9 cellular contexts compared by ENCODE assay signal in genomic region chr3:122562923-122563716, GRCh38. TPM values are rescaled to one million over a fixed set of nuclear protein-coding genes. Genes with fewer than 3 reads are reported as not detected.
DNase-seq lines count a peak whose midpoint lies in the region; ATAC-seq and TF ChIP-seq lines count a peak whose summit lies in the region.
"Had no signal": no experiment of that assay in that cellular context is flagged by ENCODE, and none has a peak within 500 bp of the region (broad histone marks: within the 10 kb centered on the region; RNA-seq: fewer than 3 reads in every experiment).

No MANE protein-coding gene starts in this region.

- H3K9ac ChIP-seq in mucosa of rectum (ENCODE audit: low read depth in 1 of 2, low read length in 2 of 2) = peak overlapping the region; percentile 71 to 92

- H3K36me3 Mint-ChIP-seq in stimulated activated naive CD8-positive, alpha-beta T cell treated with anti-CD3 and anti-CD28 coated beads, Interleukin-15, Interleukin-2, amounts not matched to agents 100 ng/mL and 50 ng/mL, for 24 hours (ENCODE audit: low read depth) = peaks cover 56% of the 10 kb centered on the region
- no peaks in the 10 kb centered on the region for H3K36me3 Mint-ChIP-seq in glutamatergic neuron (ENCODE audit: unreplicated experiment)

- intact Hi-C loops in breast epithelium (cut with DNase I; ENCODE audit: low total_unique reads) = no loop called here

- H3K36me3 ChIP-seq in breast epithelium (no peaks in the 10 kb centered on the region), mucosa of rectum (ENCODE audit: control insufficient read depth in 2 of 2, insufficient read depth in 2 of 2, low read length in 2 of 2) (peaks cover 17 to 20% of the 10 kb centered on the region in 2 donors)

- no peak for ATAC-seq in stimulated activated naive CD8-positive, alpha-beta T cell treated with anti-CD3 and anti-CD28 coated beads, Interleukin-15, Interleukin-2, amounts not matched to agents 100 U/mL and 50 U/mL, for 24 hours
- ATAC-seq in GM21737 (IDR thresholded peaks at IDR 0.05; ENCODE audit: unreplicated experiment) = no peak
- ATAC-seq in GM18502 (IDR thresholded peaks at IDR 0.05; ENCODE audit: poor library complexity, unreplicated experiment) = no peak

- H3K27ac ChIP-seq in breast epithelium = peak overlapping the region; percentile 93
- H3K27ac ChIP-seq in mucosa of rectum (ENCODE audit: low read depth in 2 of 2, low read length in 2 of 2) = peak overlapping the region; percentile 92 to 93

- H3K27ac Mint-ChIP-seq in stimulated activated naive CD8-positive, alpha-beta T cell treated with anti-CD3 and anti-CD28 coated beads, Interleukin-15, Interleukin-2, amounts not matched to agents 100 ng/mL and 50 ng/mL, for 24 hours = peak overlapping the region; percentile 99
- no peak overlapping the region for H3K27ac Mint-ChIP-seq in glutamatergic neuron (ENCODE audit: unreplicated experiment)

- H3K4me3 ChIP-seq in breast epithelium (peak overlapping the region; percentile 71 to 86 (median 77)), mucosa of rectum (ENCODE audit: low read length in 2 of 2) (peak overlapping the region; percentile 85 to 89)

- H3K4me3 Mint-ChIP-seq in stimulated activated naive CD8-positive, alpha-beta T cell treated with anti-CD3 and anti-CD28 coated beads, Interleukin-15, Interleukin-2, amounts not matched to agents 100 ng/mL and 50 ng/mL, for 24 hours = peak overlapping the region; percentile 92
- H3K4me3 Mint-ChIP-seq in glutamatergic neuron (ENCODE audit: unreplicated experiment) = no peak overlapping the region

- DNase-seq in stimulated activated naive CD8-positive, alpha-beta T cell treated with anti-CD3 and anti-CD28 coated beads, Interleukin-15, Interleukin-2, amounts not matched to agents 100 U/mL and 50 U/mL, for 24 hours = no peak
- DNase-seq in breast epithelium (ENCODE audit: low spot score in 2 of 2) (no peak), glutamatergic neuron (no peak), SHP77 treated with DMSO at 0.1 percent for 48 hours (lab: John Stamatoyannopoulos, UW) (no peak)
- DNase-seq: NCI-H2029 had no signal

- peaks cover 68% of the 10 kb centered on the region for H3K4me1 Mint-ChIP-seq in stimulated activated naive CD8-positive, alpha-beta T cell treated with anti-CD3 and anti-CD28 coated beads, Interleukin-15, Interleukin-2, amounts not matched to agents 100 ng/mL and 50 ng/mL, for 24 hours (ENCODE audit: low read depth)
- H3K4me1 Mint-ChIP-seq in glutamatergic neuron (ENCODE audit: low read depth, unreplicated experiment) = no peaks in the 10 kb centered on the region

- H3K4me1 ChIP-seq in breast epithelium = peaks cover 0 to 9% of the 10 kb centered on the region in 2 donors
- peaks cover 4 to 9% of the 10 kb centered on the region in 2 donors for H3K4me1 ChIP-seq in mucosa of rectum (ENCODE audit: control insufficient read depth in 2 of 2, insufficient read depth in 2 of 2, low read length in 2 of 2)

- H3K27me3 ChIP-seq in breast epithelium = no peaks in the 10 kb centered on the region
- no peaks in the 10 kb centered on the region for H3K27me3 ChIP-seq in mucosa of rectum (ENCODE audit: control insufficient read depth in 2 of 2, insufficient read depth in 2 of 2, low read length in 2 of 2)

- TF ChIP-seq POLR2A in breast epithelium (IDR thresholded peaks at IDR 0.05) = no peak

- H3K9me3 ChIP-seq in breast epithelium (no peaks in the 10 kb centered on the region), mucosa of rectum (ENCODE audit: control insufficient read depth in 2 of 2, low read length in 2 of 2) (no peaks in the 10 kb centered on the region)

- no peaks in the 10 kb centered on the region for H3K27me3 Mint-ChIP-seq in stimulated activated naive CD8-positive, alpha-beta T cell treated with anti-CD3 and anti-CD28 coated beads, Interleukin-15, Interleukin-2, amounts not matched to agents 100 ng/mL and 50 ng/mL, for 24 hours
- peaks cover 7% of the 10 kb centered on the region for H3K27me3 Mint-ChIP-seq in glutamatergic neuron (ENCODE audit: unreplicated experiment)

- H3K9me3 Mint-ChIP-seq in stimulated activated naive CD8-positive, alpha-beta T cell treated with anti-CD3 and anti-CD28 coated beads, Interleukin-15, Interleukin-2, amounts not matched to agents 100 ng/mL and 50 ng/mL, for 24 hours = no peaks in the 10 kb centered on the region
- H3K9me3 Mint-ChIP-seq in glutamatergic neuron (ENCODE audit: unreplicated experiment) = peaks cover 2% of the 10 kb centered on the region

- no peak for TF ChIP-seq CTCF in breast epithelium (IDR thresholded peaks at IDR 0.05)
- TF ChIP-seq CTCF in glutamatergic neuron (IDR thresholded peaks at IDR 0.05; ENCODE audit: partially characterized antibody, unreplicated experiment) = no peak

RNA-seq across cellular contexts. Expression of gene PARP9, which starts 1.0 kb away (rescaled TPM):
- total RNA-seq in breast epithelium = 10 to 100 TPM; 17.4 to 55.1 (median 39.7) TPM
- 0.27 TPM for total RNA-seq in glutamatergic neuron (ENCODE audit: unreplicated experiment)

RNA-seq across cellular contexts. Expression of gene DTX3L, which starts 1.0 kb away (rescaled TPM):
- total RNA-seq in breast epithelium (10 to 100 TPM; 19.0 to 30.1 (median 29.2) TPM), glutamatergic neuron (ENCODE audit: unreplicated experiment) (0.20 TPM)

RNA-seq across cellular contexts. Expression of gene PARP15, which starts 14.3 kb away (rescaled TPM):
- total RNA-seq in breast epithelium (1 to 10 TPM; 2.9 to 5.6 (median 5.4) TPM), glutamatergic neuron (ENCODE audit: unreplicated experiment) (0.29 TPM)

RNA-seq across cellular contexts. Expression of gene KPNA1, which starts 48.4 kb away (rescaled TPM):
- total RNA-seq in breast epithelium = 10 to 100 TPM; 40.3 to 51.7 (median 42.4) TPM
- 86.1 TPM for total RNA-seq in glutamatergic neuron (ENCODE audit: unreplicated experiment)

Comparison
In these comparisons a context has a peak if more than half of its experiments do, and no peak if none do; other contexts are left out.
1. RNA of gene PARP9, which starts 1.0 kb away (total RNA-seq): 17.4 to 55.1 TPM in breast epithelium; 0.27 TPM in glutamatergic neuron (single experiment); every median in the first group is over 10 times any median in the second.
2. RNA of gene DTX3L, which starts 1.0 kb away (total RNA-seq): 19.0 to 30.1 TPM in breast epithelium; 0.20 TPM in glutamatergic neuron (single experiment); every median in the first group is over 10 times any median in the second.